In the genomic region with DNA sequence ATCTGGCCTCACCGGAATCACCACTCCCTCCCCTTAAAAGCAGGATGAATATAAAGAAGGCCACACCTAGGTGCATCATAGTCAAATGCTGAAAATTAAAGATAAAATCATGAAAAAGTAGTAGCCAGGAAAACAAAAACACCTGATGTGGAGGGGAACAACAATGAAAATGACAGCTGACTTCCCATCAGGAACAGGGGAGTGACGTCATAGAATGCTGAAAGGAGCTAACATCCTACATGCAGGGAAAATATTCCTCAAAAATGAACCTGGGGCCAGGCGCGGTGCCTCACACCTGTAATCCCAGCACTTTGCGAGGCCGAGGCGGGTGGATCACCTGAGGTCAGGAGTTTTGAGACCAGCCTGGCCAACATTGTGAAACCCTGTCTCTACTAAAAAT, we compare ENCODE assay signal across 13 cellular contexts.
DNase-seq lines count a peak whose midpoint lies in the region; ATAC-seq and TF ChIP-seq lines count a peak whose summit lies in the region.
"Had no signal": no experiment of that assay in that cellular context is flagged by ENCODE, and none has a peak within 500 bp of the region (broad histone marks: within the 10 kb centered on the region; RNA-seq: fewer than 3 reads in every experiment).

No MANE protein-coding gene starts in this region.

- H3K4me1 ChIP-seq in SJCRH30: peaks cover 8% of the 10 kb centered on the region

- DNase-seq in activated T-cell treated with anti-CD3 and anti-CD28 coated beads, Interleukin-2, amount 50 U/mL, for 24 hours: no peak
- no peak for DNase-seq in activated T-cell treated with anti-CD3 and anti-CD28 coated beads, Interleukin-2, amount 50 U/mL, for 4 hours
- DNase-seq in SJCRH30: no peak
- DNase-seq in dermis microvascular lymphatic vessel endothelial cell (ENCODE audit: low read depth in 2 of 2): peak; percentile 37 to 42
- DNase-seq in neural crest cell (ENCODE audit: low read depth, low spot score): no peak
- DNase-seq in ureter (ENCODE audit: low spot score): no peak
- DNase-seq in activated naive CD4-positive, alpha-beta T cell treated with anti-CD3 and anti-CD28 coated beads for 36 hours: no peak
- DNase-seq: 8988T; AML-193; CD4-positive, alpha-beta T cell; HCEC 1CT; HFFc6 had no signal

- H3K36me3 Mint-ChIP-seq in activated T-cell treated with anti-CD3 and anti-CD28 coated beads, Interleukin-2, amount 50 U/mL, for 24 hours (ENCODE audit: low read depth): peaks cover 26% of the 10 kb centered on the region
- H3K36me3 Mint-ChIP-seq in activated T-cell treated with anti-CD3 and anti-CD28 coated beads, Interleukin-2, amount 50 U/mL, for 4 hours (ENCODE audit: insufficient read depth): peaks cover 4% of the 10 kb centered on the region
- peaks cover 2% of the 10 kb centered on the region for H3K36me3 Mint-ChIP-seq in neural crest cell (ENCODE audit: low read depth)
- peaks cover 10% of the 10 kb centered on the region for H3K36me3 Mint-ChIP-seq in activated naive CD4-positive, alpha-beta T cell treated with anti-CD3 and anti-CD28 coated beads for 36 hours (ENCODE audit: low read depth)

- no peak overlapping the region for H3K4me3 ChIP-seq in SJCRH30

- no peaks in the 10 kb centered on the region for H3K36me3 ChIP-seq in SJCRH30

- CTCF ChIA-PET in activated naive CD4-positive, alpha-beta T cell treated with anti-CD3 and anti-CD28 coated beads for 36 hours (lab: Charles Lee): no interaction called here

- H3K4me1 Mint-ChIP-seq in activated T-cell treated with anti-CD3 and anti-CD28 coated beads, Interleukin-2, amount 50 U/mL, for 24 hours (ENCODE audit: low read depth): peaks cover 28% of the 10 kb centered on the region
- peaks cover 26% of the 10 kb centered on the region for H3K4me1 Mint-ChIP-seq in activated T-cell treated with anti-CD3 and anti-CD28 coated beads, Interleukin-2, amount 50 U/mL, for 4 hours (ENCODE audit: low read depth)
- no peaks in the 10 kb centered on the region for H3K4me1 Mint-ChIP-seq in neural crest cell
- H3K4me1 Mint-ChIP-seq in activated naive CD4-positive, alpha-beta T cell treated with anti-CD3 and anti-CD28 coated beads for 36 hours (ENCODE audit: low read depth): peaks cover 28% of the 10 kb centered on the region

- H3K27ac ChIP-seq in SJCRH30: peak overlapping the region; percentile 16

- ATAC-seq in activated T-cell treated with anti-CD3 and anti-CD28 coated beads, Interleukin-2, amount 50 U/mL, for 4 hours: no peak
- no peak for ATAC-seq in GM19463 (IDR thresholded peaks at IDR 0.05; ENCODE audit: unreplicated experiment)

- intact Hi-C loops in activated naive CD4-positive, alpha-beta T cell treated with anti-CD3 and anti-CD28 coated beads for 36 hours (cut with micrococcal nuclease): no loop called here

- no peaks in the 10 kb centered on the region for H3K27me3 Mint-ChIP-seq in activated T-cell treated with anti-CD3 and anti-CD28 coated beads, Interleukin-2, amount 50 U/mL, for 24 hours
- no peaks in the 10 kb centered on the region for H3K27me3 Mint-ChIP-seq in activated T-cell treated with anti-CD3 and anti-CD28 coated beads, Interleukin-2, amount 50 U/mL, for 4 hours (ENCODE audit: low read depth)
- no peaks in the 10 kb centered on the region for H3K27me3 Mint-ChIP-seq in neural crest cell (ENCODE audit: low read depth)
- H3K27me3 Mint-ChIP-seq in activated naive CD4-positive, alpha-beta T cell treated with anti-CD3 and anti-CD28 coated beads for 36 hours (ENCODE audit: low read depth): no peaks in the 10 kb centered on the region
- H3K27me3 Mint-ChIP-seq: CD4-positive, alpha-beta T cell had no signal

- no peak for TF ChIP-seq CTCF in neural crest cell (conservative IDR thresholded peaks at IDR 0.05)

- no peaks in the 10 kb centered on the region for H3K9me3 Mint-ChIP-seq in activated T-cell treated with anti-CD3 and anti-CD28 coated beads, Interleukin-2, amount 50 U/mL, for 24 hours
- no peaks in the 10 kb centered on the region for H3K9me3 Mint-ChIP-seq in activated T-cell treated with anti-CD3 and anti-CD28 coated beads, Interleukin-2, amount 50 U/mL, for 4 hours
- no peaks in the 10 kb centered on the region for H3K9me3 Mint-ChIP-seq in neural crest cell
- H3K9me3 Mint-ChIP-seq in activated naive CD4-positive, alpha-beta T cell treated with anti-CD3 and anti-CD28 coated beads for 36 hours: no peaks in the 10 kb centered on the region
- H3K9me3 Mint-ChIP-seq: CD4-positive, alpha-beta T cell; HFFc6 had no signal

- H3K4me3 Mint-ChIP-seq in activated T-cell treated with anti-CD3 and anti-CD28 coated beads, Interleukin-2, amount 50 U/mL, for 24 hours: no peak overlapping the region
- no peak overlapping the region for H3K4me3 Mint-ChIP-seq in activated T-cell treated with anti-CD3 and anti-CD28 coated beads, Interleukin-2, amount 50 U/mL, for 4 hours
- no peak overlapping the region for H3K4me3 Mint-ChIP-seq in neural crest cell
- no peak overlapping the region for H3K4me3 Mint-ChIP-seq in activated naive CD4-positive, alpha-beta T cell treated with anti-CD3 and anti-CD28 coated beads for 36 hours
- H3K4me3 Mint-ChIP-seq: CD4-positive, alpha-beta T cell; HFFc6 had no signal

- peak overlapping the region; percentile 3 for H3K27ac Mint-ChIP-seq in activated T-cell treated with anti-CD3 and anti-CD28 coated beads, Interleukin-2, amount 50 U/mL, for 24 hours
- peak overlapping the region; percentile 52 for H3K27ac Mint-ChIP-seq in neural crest cell (ENCODE audit: unreplicated experiment)
- H3K27ac Mint-ChIP-seq in activated naive CD4-positive, alpha-beta T cell treated with anti-CD3 and anti-CD28 coated beads for 36 hours: no peak overlapping the region
- H3K27ac Mint-ChIP-seq: CD4-positive, alpha-beta T cell; HFFc6 had no signal

- H3K9me3 ChIP-seq in SJCRH30 (replicated peaks): no peaks in the 10 kb centered on the region

- no peaks in the 10 kb centered on the region for H3K27me3 ChIP-seq in SJCRH30

Comparison
In these comparisons a context has a peak if more than half of its experiments do, and no peak if none do; other contexts are left out.
1. DNase-seq: peak in dermis microvascular lymphatic vessel endothelial cell (2 of 2); none in activated T-cell treated with anti-CD3 and anti-CD28 coated beads, Interleukin-2, amount 50 U/mL, for 24 hours (single experiment), activated T-cell treated with anti-CD3 and anti-CD28 coated beads, Interleukin-2, amount 50 U/mL, for 4 hours (single experiment), SJCRH30 (0 of 2), neural crest cell (single experiment), ureter (single experiment) and activated naive CD4-positive, alpha-beta T cell treated with anti-CD3 and anti-CD28 coated beads for 36 hours (single experiment).